Comparison of ENCODE assay signal across 4 cellular contexts in the genomic region with DNA sequence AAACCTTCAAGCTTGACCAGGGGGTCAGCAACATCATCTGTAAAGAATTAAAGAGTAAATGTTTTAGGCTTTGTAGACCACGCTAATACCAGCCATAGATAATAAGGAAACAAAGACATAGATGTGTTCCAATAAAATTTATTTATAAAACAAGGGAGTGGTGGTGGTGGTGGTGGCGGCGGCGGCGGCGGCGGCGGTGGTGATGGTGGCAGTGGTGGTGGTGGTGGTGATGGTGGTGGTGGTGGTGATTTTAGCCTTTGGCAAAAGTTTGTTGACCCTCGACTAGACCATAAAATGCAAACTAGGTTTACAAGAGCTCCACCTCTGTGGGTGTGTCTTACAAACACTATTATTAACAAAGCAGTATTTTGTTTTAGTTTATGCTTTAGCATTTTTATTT.
"Had no signal": no experiment of that assay in that cellular context is flagged by ENCODE, and none has a peak within 500 bp of the region (broad histone marks: within the 10 kb centered on the region; RNA-seq: fewer than 3 reads in every experiment).

No MANE protein-coding gene starts in this region.

- H3K4me3 ChIP-seq: K562 had no signal

- DNase-seq: IMR-90, KBM-7, KG1 had no signal
